ENCODE assay signal across 21 cellular contexts in genomic region chr3:1953519-1953918, GRCh38.
"Had no signal": no experiment of that assay in that cellular context is flagged by ENCODE, and none has a peak within 500 bp of the region (broad histone marks: within the 10 kb centered on the region; RNA-seq: fewer than 3 reads in every experiment).

No MANE protein-coding gene starts in this region.

- FAIRE-seq: astrocyte, endothelial cell of umbilical vein, islet of Langerhans, TTC549 had no signal

- DNase-seq: activated CD4-positive, alpha-beta T cell treated with anti-CD3 and anti-CD28 coated beads for 1 hour; activated CD4-positive, alpha-beta T cell treated with anti-CD3 and anti-CD28 coated beads, Interleukin-2, amount 50 U/mL, for 1 hour; activated T-cell treated with anti-CD3 and anti-CD28 coated beads, Interleukin-2, amount 50 U/mL, for 24 hours; adrenal gland; central memory CD4-positive, alpha-beta T cell; dermis blood vessel endothelial cell; effector memory CD4-positive, alpha-beta T cell; foreskin melanocyte; glutamatergic neuron; left cardiac atrium; mucosa of descending colon; stimulated activated CD4-positive, alpha-beta T cell treated with anti-CD3 and anti-CD28 coated beads, Interleukin-4, amount 100 ng/mL, for 24 hours; stimulated activated naive CD4-positive, alpha-beta T cell treated with Interleukin-2 at 50 U/mL for 16 hours; WERI-Rb-1 had no signal

- H3K27ac ChIP-seq: adrenal gland, suprapubic skin, tibial nerve, WERI-Rb-1 had no signal

- H3K36me3 ChIP-seq: adrenal gland, suprapubic skin, tibial nerve, WERI-Rb-1 had no signal

- H3K27me3 ChIP-seq: adrenal gland, suprapubic skin, tibial nerve had no signal

- ATAC-seq: esophagus mucosa, left cardiac atrium, mucosa of descending colon had no signal

- H3K4me1 ChIP-seq: adrenal gland, suprapubic skin, tibial nerve had no signal

- H3K9me3 ChIP-seq: adrenal gland, mucosa of descending colon, suprapubic skin, tibial nerve had no signal

- H3K4me3 ChIP-seq: adrenal gland, mucosa of descending colon, suprapubic skin, tibial nerve had no signal
